1 cellular context compared by ENCODE assay signal in genomic region chr5:159184236-159184635, GRCh38.
TF ChIP-seq lines count a peak whose summit lies in the region.

No MANE protein-coding gene starts in this region.

TF ChIP-seq in IMR-90, 13 proteins besides CTCF, POLR2A, EP300 and RAD21:
- TF ChIP-seq CEBPB (IDR thresholded peaks at IDR 0.05; ENCODE audit: low read depth, low read length) (no peak), ELK1 (IDR thresholded peaks at IDR 0.05; ENCODE audit: borderline replicate concordance, low read depth, low read length) (no peak), MAZ (IDR thresholded peaks at IDR 0.05; ENCODE audit: borderline replicate concordance, low read depth, low read length) (no peak), MAFK (IDR thresholded peaks at IDR 0.05; ENCODE audit: low read depth, low read length) (peak; percentile 30; the same call in 1 of the 2 replicates), SMC3 (IDR thresholded peaks at IDR 0.05; ENCODE audit: low read depth, low read length) (no peak), NFE2L2 (IDR thresholded peaks at IDR 0.05; ENCODE audit: low read depth, low read length) (no peak)
